30 cellular contexts compared by ENCODE assay signal in genomic region chr12:131991816-131992430, GRCh38. TPM values are rescaled to one million over a fixed set of nuclear protein-coding genes. Genes with fewer than 3 reads are reported as not detected.
DNase-seq lines count a peak whose midpoint lies in the region; ATAC-seq and TF ChIP-seq lines count a peak whose summit lies in the region.
"Had no signal": no experiment of that assay in that cellular context is flagged by ENCODE, and none has a peak within 500 bp of the region (broad histone marks: within the 10 kb centered on the region; RNA-seq: fewer than 3 reads in every experiment).

No MANE protein-coding gene starts in this region.

- peaks cover 2% of the 10 kb centered on the region for H3K79me1 ChIP-seq in trophoblast cell (ENCODE audit: low read length)

- H3K4me3 ChIP-seq in GM23338, result no peak overlapping the region
- H3K4me3 ChIP-seq in trophoblast cell (ENCODE audit: low read depth, low read length), result no peak overlapping the region
- no peak overlapping the region for H3K4me3 ChIP-seq in esophagus muscularis mucosa
- H3K4me3 ChIP-seq: Peyer's patch, tibial artery had no signal

- H3K4me1 ChIP-seq in GM23338 (ENCODE audit: insufficient read depth) (peaks cover 20% of the 10 kb centered on the region; the same call in 1 of the 2 replicates), trophoblast cell (ENCODE audit: control insufficient read depth in 1 of 2, insufficient read depth in 2 of 2, low read length in 2 of 2) (peaks cover 13 to 23% of the 10 kb centered on the region in 2 experiments), esophagus muscularis mucosa (peaks cover 0 to 5% (median 0%) of the 10 kb centered on the region in 4 donors)
- H3K4me1 ChIP-seq: Peyer's patch, tibial artery had no signal

- no peaks in the 10 kb centered on the region for H4K20me1 ChIP-seq in GM23338 (replicated peaks; ENCODE audit: insufficient read depth)

- H3F3A ChIP-seq in GM23338 (replicated peaks; ENCODE audit: low read depth), result peaks cover 21% of the 10 kb centered on the region

- H3K4me2 ChIP-seq in GM23338, result no peak overlapping the region
- no peak overlapping the region for H3K4me2 ChIP-seq in trophoblast cell (ENCODE audit: low read length)

- no peak overlapping the region for H4K8ac ChIP-seq in trophoblast cell (ENCODE audit: low read depth, low read length)

- peak overlapping the region; percentile 97 for H3K27ac Mint-ChIP-seq in GM23338
- no peak overlapping the region for H3K27ac Mint-ChIP-seq in activated naive CD8-positive, alpha-beta T cell treated with anti-CD3 and anti-CD28 coated beads for 36 hours

- ATAC-seq in GM23338 (no peak), HG03139 (IDR thresholded peaks at IDR 0.05; ENCODE audit: unreplicated experiment) (no peak)
- ATAC-seq: CD8-positive, alpha-beta T cell; HCT116; left colon; sciatic nerve had no signal

- H3K9ac ChIP-seq in trophoblast cell (ENCODE audit: low read length), result no peak overlapping the region

- TF ChIP-seq POLR2A in esophagus muscularis mucosa (IDR thresholded peaks at IDR 0.05; ENCODE audit: low read depth), result no peak

- DNase-seq in GM23338 (ENCODE audit: low spot score), result no peak
- DNase-seq in activated CD8-positive, alpha-beta memory T cell treated with anti-CD3 and anti-CD28 coated beads, Interleukin-2, amount 50 U/mL, for 48 hours, result peak; percentile 20
- peak in 26 of 42 donors; percentile 14 to 81 (median 50) for DNase-seq in head of caudate nucleus
- no peak for DNase-seq in trophoblast cell
- DNase-seq in islet precursor cell, result no peak
- no peak for DNase-seq in activated naive CD8-positive, alpha-beta T cell treated with anti-CD3 and anti-CD28 coated beads for 36 hours
- no peak for DNase-seq in esophagus muscularis mucosa (ENCODE audit: extremely low spot score)
- DNase-seq: activated CD4-positive, alpha-beta T cell treated with anti-CD3 and anti-CD28 coated beads for 4 hours; activated gamma-delta T cell; activated T-cell treated with anti-CD3 and anti-CD28 coated beads, Interleukin-2, amount 50 U/mL, for 24 hours; CD8-positive, alpha-beta T cell; EL; hypothalamus; immature natural killer cell; left colon; NCI-H1048; NCI-H1694; NCI-H446; NCI-H748 treated with DMSO at 0.1 percent for 48 hours; posterior cingulate gyrus; SIG-M5; stimulated activated CD4-positive, alpha-beta T cell treated with anti-CD3 and anti-CD28 coated beads, Interleukin-4, amount 100 ng/mL, for 24 hours; SW 1271; tibial artery had no signal

- H3K27me3 Mint-ChIP-seq in GM23338 (ENCODE audit: insufficient read depth, low read depth, poor library complexity), result peaks cover 10% of the 10 kb centered on the region
- H3K27me3 Mint-ChIP-seq in activated naive CD8-positive, alpha-beta T cell treated with anti-CD3 and anti-CD28 coated beads for 36 hours, result no peaks in the 10 kb centered on the region
- H3K27me3 Mint-ChIP-seq: activated T-cell treated with anti-CD3 and anti-CD28 coated beads, Interleukin-2, amount 50 U/mL, for 24 hours; central memory CD8-positive, alpha-beta T cell had no signal

- TF ChIP-seq EP300 in esophagus muscularis mucosa (IDR thresholded peaks at IDR 0.05), result no peak

- H2BK12ac ChIP-seq in trophoblast cell (ENCODE audit: low read length), result no peak overlapping the region

- H4K12ac ChIP-seq in trophoblast cell (ENCODE audit: low read depth, low read length), result no peak overlapping the region

- H3K27me3 ChIP-seq in GM23338 (ENCODE audit: insufficient read depth), result no peaks in the 10 kb centered on the region
- H3K27me3 ChIP-seq in trophoblast cell (ENCODE audit: insufficient read depth, low read length), result no peaks in the 10 kb centered on the region
- no peaks in the 10 kb centered on the region for H3K27me3 ChIP-seq in esophagus muscularis mucosa
- H3K27me3 ChIP-seq: Peyer's patch, tibial artery had no signal

- no peak overlapping the region for H3K14ac ChIP-seq in trophoblast cell (ENCODE audit: low read length)

- WGBS in trophoblast cell (ENCODE audit: extremely low coverage, insufficient coverage, insufficient read length), result no CpG with 5 or more reads among the region's 11 CpGs
- 88% methylated on average over 11 of the region's 11 CpGs for WGBS in esophagus muscularis mucosa

- H2AFZ ChIP-seq in GM23338, result no peak overlapping the region
- H2AFZ ChIP-seq in trophoblast cell (ENCODE audit: insufficient read depth, low read length, poor library complexity), result no peak overlapping the region

- H3K36me3 ChIP-seq in GM23338 (ENCODE audit: insufficient read depth) (peaks cover 20% of the 10 kb centered on the region), trophoblast cell (ENCODE audit: control insufficient read depth in 1 of 2, insufficient read depth in 2 of 2, low read length in 2 of 2) (peaks cover 42 to 63% of the 10 kb centered on the region in 2 experiments), esophagus muscularis mucosa (peaks cover 46 to 100% (median 95%) of the 10 kb centered on the region in 4 donors)

- no peak overlapping the region; the same call in 2 of the 3 replicates for H3K4me3 Mint-ChIP-seq in GM23338
- no peak overlapping the region for H3K4me3 Mint-ChIP-seq in activated naive CD8-positive, alpha-beta T cell treated with anti-CD3 and anti-CD28 coated beads for 36 hours
- H3K4me3 Mint-ChIP-seq: activated T-cell treated with anti-CD3 and anti-CD28 coated beads, Interleukin-2, amount 50 U/mL, for 24 hours; CD8-positive, alpha-beta T cell; central memory CD8-positive, alpha-beta T cell; immature natural killer cell had no signal

- H3K79me2 ChIP-seq in GM23338 (replicated peaks; ENCODE audit: insufficient read depth), result peaks cover 19% of the 10 kb centered on the region
- H3K79me2 ChIP-seq in trophoblast cell (ENCODE audit: control insufficient read depth, insufficient read depth, low read length, poor library complexity), result peaks cover 6% of the 10 kb centered on the region

- TF ChIP-seq CTCF in GM23338 (conservative IDR thresholded peaks at IDR 0.05; ENCODE audit: low read depth in 2 of 2) (no peak), esophagus muscularis mucosa (IDR thresholded peaks at IDR 0.05) (no peak)

- H3K4me1 Mint-ChIP-seq in GM23338, result peaks cover 53% of the 10 kb centered on the region
- no peaks in the 10 kb centered on the region for H3K4me1 Mint-ChIP-seq in activated naive CD8-positive, alpha-beta T cell treated with anti-CD3 and anti-CD28 coated beads for 36 hours
- H3K4me1 Mint-ChIP-seq: immature natural killer cell had no signal

- intact Hi-C loops in head of caudate nucleus (cut with DNase I), result no loop called here
- intact Hi-C loops in esophagus muscularis mucosa (cut with DNase I), result loop anchor here (10.0 kb wide), 1 partner anchor 887 kb away; no protein-coding TSS in a partner anchor

- H3K9me2 ChIP-seq in GM23338 (ENCODE audit: insufficient read depth), result no peaks in the 10 kb centered on the region

- peaks cover 2% of the 10 kb centered on the region for H3K9me3 ChIP-seq in trophoblast cell (ENCODE audit: insufficient read depth, low read depth, low read length)
- H3K9me3 ChIP-seq in esophagus muscularis mucosa, result no peaks in the 10 kb centered on the region
- H3K9me3 ChIP-seq: Peyer's patch, tibial artery had no signal

- peaks cover 81% of the 10 kb centered on the region for H3K36me3 Mint-ChIP-seq in GM23338 (ENCODE audit: low read depth)
- H3K36me3 Mint-ChIP-seq in activated naive CD8-positive, alpha-beta T cell treated with anti-CD3 and anti-CD28 coated beads for 36 hours, result peaks cover 29% of the 10 kb centered on the region

- H3K27ac ChIP-seq in GM23338 (ENCODE audit: low read depth), result peak overlapping the region; percentile 92
- H3K27ac ChIP-seq in trophoblast cell (ENCODE audit: low read depth, low read length), result peak overlapping the region; percentile 87
- no peak overlapping the region for H3K27ac ChIP-seq in esophagus muscularis mucosa (replicated peaks in 1 of 4)
- H3K27ac ChIP-seq: Peyer's patch, tibial artery, VCaP had no signal

- peak overlapping the region; percentile 60 for H2BK5ac ChIP-seq in trophoblast cell (ENCODE audit: low read depth, low read length, poor library complexity)

- H2AK5ac ChIP-seq in trophoblast cell (ENCODE audit: low read length), result no peak overlapping the region

- H4K91ac ChIP-seq in trophoblast cell (ENCODE audit: low read depth, low read length), result peak overlapping the region; percentile 34

- H3K4ac ChIP-seq in trophoblast cell (ENCODE audit: low read depth, low read length), result no peak overlapping the region

- H3K18ac ChIP-seq in trophoblast cell (ENCODE audit: low read length), result no peak overlapping the region

- no peak overlapping the region for H2BK120ac ChIP-seq in trophoblast cell (ENCODE audit: insufficient read depth, low read length, poor library complexity)

- H3K23ac ChIP-seq in trophoblast cell (ENCODE audit: low read length), result no peak overlapping the region

- no peaks in the 10 kb centered on the region for H3K9me3 Mint-ChIP-seq in GM23338
- H3K9me3 Mint-ChIP-seq in activated naive CD8-positive, alpha-beta T cell treated with anti-CD3 and anti-CD28 coated beads for 36 hours, result no peaks in the 10 kb centered on the region
- H3K9me3 Mint-ChIP-seq: activated T-cell treated with anti-CD3 and anti-CD28 coated beads, Interleukin-2, amount 50 U/mL, for 24 hours; CD8-positive, alpha-beta T cell; central memory CD8-positive, alpha-beta T cell; immature natural killer cell had no signal

RNA-seq across cellular contexts. Expression of gene EP400, which starts 42.2 kb away (rescaled TPM):
- total RNA-seq in GM23338 (2014; rRNA removed; shearing (Covaris generic)), result 47.7 and 57.2 TPM in 2 replicates
- polyA plus RNA-seq in GM23338 (2016; fragmentation: Nextera tagmentation; extraction: Ambion mirVana), result 24.5 and 26.3 TPM in 2 replicates
- 25.4 and 26.9 TPM in 2 replicates for polyA plus RNA-seq in trophoblast cell (2013)
- total RNA-seq in activated naive CD8-positive, alpha-beta T cell treated with anti-CD3 and anti-CD28 coated beads for 36 hours, result 10 to 100 TPM; 42.8 to 43.6 TPM
- 10 to 100 TPM; 16.9 to 31.1 (median 22.4) TPM for total RNA-seq in esophagus muscularis mucosa

Comparison
In these comparisons a context has a peak if more than half of its experiments do, and no peak if none do; other contexts are left out.
1. DNase-seq: peak in activated CD8-positive, alpha-beta memory T cell treated with anti-CD3 and anti-CD28 coated beads, Interleukin-2, amount 50 U/mL, for 48 hours (single experiment) and head of caudate nucleus (26 of 42); none in GM23338 (single experiment), trophoblast cell (0 of 2), islet precursor cell (single experiment), activated naive CD8-positive, alpha-beta T cell treated with anti-CD3 and anti-CD28 coated beads for 36 hours (single experiment) and esophagus muscularis mucosa (single experiment).
2. H3K27ac ChIP-seq: peak in GM23338 (single experiment) and trophoblast cell (single experiment); none in esophagus muscularis mucosa (0 of 4).